ENCODE assay signal across 8 cellular contexts in genomic region chr21:17819878-17820232, GRCh38. TPM values are rescaled to one million over a fixed set of nuclear protein-coding genes. Genes with fewer than 3 reads are reported as not detected.
DNase-seq lines count a peak whose midpoint lies in the region; ATAC-seq lines count a peak whose summit lies in the region.

No MANE protein-coding gene starts in this region.

- H3K36me3 Mint-ChIP-seq in activated T-cell treated with anti-CD3 and anti-CD28 coated beads, Interleukin-2, amount 50 U/mL, for 4 hours (ENCODE audit: insufficient read depth): peaks cover 13% of the 10 kb centered on the region
- peaks cover 24% of the 10 kb centered on the region for H3K36me3 Mint-ChIP-seq in activated naive CD8-positive, alpha-beta T cell treated with anti-CD3 and anti-CD28 coated beads, Interleukin-2, amount 50 U/mL, for 24 hours (ENCODE audit: low read depth)
- peaks cover 26% of the 10 kb centered on the region for H3K36me3 Mint-ChIP-seq in stimulated activated naive CD8-positive, alpha-beta T cell treated with anti-CD3 and anti-CD28 coated beads, Interleukin-15, Interleukin-2, amounts not matched to agents 100 ng/mL and 50 ng/mL, for 24 hours (ENCODE audit: low read depth)

- peak overlapping the region; percentile 84 for H3K4me3 ChIP-seq in iPS-18c (ENCODE audit: insufficient read depth, low read depth, low read length)

- H3K4me3 Mint-ChIP-seq in activated T-cell treated with anti-CD3 and anti-CD28 coated beads, Interleukin-2, amount 50 U/mL, for 4 hours: peak overlapping the region; percentile 95
- peak overlapping the region; percentile 85 for H3K4me3 Mint-ChIP-seq in activated naive CD8-positive, alpha-beta T cell treated with anti-CD3 and anti-CD28 coated beads, Interleukin-2, amount 50 U/mL, for 24 hours
- peak overlapping the region; percentile 87 for H3K4me3 Mint-ChIP-seq in stimulated activated naive CD8-positive, alpha-beta T cell treated with anti-CD3 and anti-CD28 coated beads, Interleukin-15, Interleukin-2, amounts not matched to agents 100 ng/mL and 50 ng/mL, for 24 hours

- no peak for DNase-seq in activated T-cell treated with anti-CD3 and anti-CD28 coated beads, Interleukin-2, amount 50 U/mL, for 4 hours
- no peak for DNase-seq in activated T-cell treated with anti-CD3 and anti-CD28 coated beads, Interleukin-2, amount 50 U/mL, for 1 hour
- DNase-seq in NAMALWA (ENCODE audit: low spot score) (peak; percentile 81), midbrain (lab: John Stamatoyannopoulos, UW) (no peak)
- DNase-seq in activated naive CD8-positive, alpha-beta T cell treated with anti-CD3 and anti-CD28 coated beads, Interleukin-2, amount 50 U/mL, for 24 hours: no peak

- no peaks in the 10 kb centered on the region for H3K9me3 ChIP-seq in iPS-18c (ENCODE audit: control insufficient read depth, insufficient read depth, low read length)

- peaks cover 39% of the 10 kb centered on the region for H3K4me1 Mint-ChIP-seq in activated T-cell treated with anti-CD3 and anti-CD28 coated beads, Interleukin-2, amount 50 U/mL, for 4 hours (ENCODE audit: low read depth)
- peaks cover 43% of the 10 kb centered on the region for H3K4me1 Mint-ChIP-seq in activated naive CD8-positive, alpha-beta T cell treated with anti-CD3 and anti-CD28 coated beads, Interleukin-2, amount 50 U/mL, for 24 hours
- peaks cover 46% of the 10 kb centered on the region for H3K4me1 Mint-ChIP-seq in stimulated activated naive CD8-positive, alpha-beta T cell treated with anti-CD3 and anti-CD28 coated beads, Interleukin-15, Interleukin-2, amounts not matched to agents 100 ng/mL and 50 ng/mL, for 24 hours (ENCODE audit: low read depth)

- H3K27me3 Mint-ChIP-seq in activated T-cell treated with anti-CD3 and anti-CD28 coated beads, Interleukin-2, amount 50 U/mL, for 4 hours (ENCODE audit: low read depth): no peaks in the 10 kb centered on the region
- no peaks in the 10 kb centered on the region for H3K27me3 Mint-ChIP-seq in activated naive CD8-positive, alpha-beta T cell treated with anti-CD3 and anti-CD28 coated beads, Interleukin-2, amount 50 U/mL, for 24 hours
- no peaks in the 10 kb centered on the region for H3K27me3 Mint-ChIP-seq in stimulated activated naive CD8-positive, alpha-beta T cell treated with anti-CD3 and anti-CD28 coated beads, Interleukin-15, Interleukin-2, amounts not matched to agents 100 ng/mL and 50 ng/mL, for 24 hours

- H3K27ac Mint-ChIP-seq in activated naive CD8-positive, alpha-beta T cell treated with anti-CD3 and anti-CD28 coated beads, Interleukin-2, amount 50 U/mL, for 24 hours: peak overlapping the region; percentile 99
- H3K27ac Mint-ChIP-seq in stimulated activated naive CD8-positive, alpha-beta T cell treated with anti-CD3 and anti-CD28 coated beads, Interleukin-15, Interleukin-2, amounts not matched to agents 100 ng/mL and 50 ng/mL, for 24 hours: peak overlapping the region; percentile 96

- ATAC-seq in activated T-cell treated with anti-CD3 and anti-CD28 coated beads, Interleukin-2, amount 50 U/mL, for 4 hours: peak; percentile 51 to 52
- peak; percentile 55 for ATAC-seq in HG02588 (IDR thresholded peaks at IDR 0.05; ENCODE audit: unreplicated experiment)
- ATAC-seq in activated naive CD8-positive, alpha-beta T cell treated with anti-CD3 and anti-CD28 coated beads, Interleukin-2, amount 50 U/mL, for 24 hours: peak; percentile 57

- no peaks in the 10 kb centered on the region for H3K9me3 Mint-ChIP-seq in activated T-cell treated with anti-CD3 and anti-CD28 coated beads, Interleukin-2, amount 50 U/mL, for 4 hours
- H3K9me3 Mint-ChIP-seq in activated naive CD8-positive, alpha-beta T cell treated with anti-CD3 and anti-CD28 coated beads, Interleukin-2, amount 50 U/mL, for 24 hours: peaks cover 2% of the 10 kb centered on the region
- H3K9me3 Mint-ChIP-seq in stimulated activated naive CD8-positive, alpha-beta T cell treated with anti-CD3 and anti-CD28 coated beads, Interleukin-15, Interleukin-2, amounts not matched to agents 100 ng/mL and 50 ng/mL, for 24 hours: peaks cover 3% of the 10 kb centered on the region

RNA-seq across cellular contexts. Expression of gene C21orf91, which starts 0.7 kb away (rescaled TPM):
- total RNA-seq in activated T-cell treated with anti-CD3 and anti-CD28 coated beads, Interleukin-2, amount 50 U/mL, for 4 hours: 10 to 100 TPM; 32.6 to 38.7 (median 34.7) TPM
